ENCODE assay signal across 8 cellular contexts in the genomic region with DNA sequence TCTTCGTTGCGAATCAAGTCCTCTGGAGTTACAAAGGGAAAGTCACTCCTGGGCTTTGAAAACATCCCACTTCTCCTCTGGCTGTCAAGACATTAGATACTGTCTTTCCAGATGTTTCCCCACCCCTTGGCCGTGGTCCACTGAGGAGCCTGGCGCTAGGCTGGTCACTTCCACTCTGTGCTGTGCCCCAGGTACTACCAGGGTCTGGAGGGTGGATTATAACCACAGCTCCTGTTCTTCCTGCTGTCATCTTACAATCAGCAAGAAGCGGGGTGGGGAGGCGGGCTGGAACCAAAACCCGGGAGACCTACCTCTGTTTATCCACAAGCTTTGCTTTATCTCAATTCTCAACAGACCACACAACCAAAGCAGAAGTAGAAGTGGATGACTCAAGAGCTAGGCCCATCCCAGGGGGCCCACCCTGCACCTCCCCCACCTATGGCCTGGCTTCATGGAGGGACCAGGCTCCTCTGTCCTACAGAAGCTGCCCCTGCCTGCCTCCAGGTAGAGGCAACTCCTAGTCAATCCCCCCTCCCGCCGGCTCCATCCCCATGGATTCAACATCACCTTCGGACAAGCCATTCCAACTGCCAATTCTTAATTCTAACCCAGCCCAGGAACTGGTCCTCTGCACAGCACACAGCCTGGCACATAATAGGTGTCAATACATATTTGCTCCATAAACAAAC. TPM values are rescaled to one million over a fixed set of nuclear protein-coding genes. Genes with fewer than 3 reads are reported as not detected.
DNase-seq lines count a peak whose midpoint lies in the region; ATAC-seq, FAIRE-seq and TF ChIP-seq lines count a peak whose summit lies in the region.

No MANE protein-coding gene starts in this region.

- ATAC-seq in HG03442 (IDR thresholded peaks at IDR 0.05; ENCODE audit: unreplicated experiment): no peak
- no peak for ATAC-seq in GM21390 (IDR thresholded peaks at IDR 0.05; ENCODE audit: unreplicated experiment)

- H3K4me1 ChIP-seq in endothelial cell of umbilical vein (ENCODE audit: control insufficient read depth, extremely low read depth, insufficient read depth, low read length) (peaks cover 75% of the 10 kb centered on the region), spleen (peaks cover 69 to 100% (median 97%) of the 10 kb centered on the region in 6 donors)

- H2AFZ ChIP-seq in endothelial cell of umbilical vein (ENCODE audit: low read depth, low read length): peak overlapping the region; percentile 20

- H3K9me3 ChIP-seq in endothelial cell of umbilical vein (replicated peaks; ENCODE audit: control insufficient read depth, insufficient read depth, low read length): no peaks in the 10 kb centered on the region
- H3K9me3 ChIP-seq in spleen: no peaks in the 10 kb centered on the region

- peak overlapping the region; percentile 25 for H3K4me2 ChIP-seq in endothelial cell of umbilical vein (ENCODE audit: insufficient read depth, low read length)

- peak overlapping the region; percentile 56 for H3K27ac ChIP-seq in endothelial cell of umbilical vein (ENCODE audit: insufficient read depth, low read depth, low read length)
- peak overlapping the region in 7 of 8 donors; percentile 68 to 87 (median 81) for H3K27ac ChIP-seq in spleen

- H3K27me3 ChIP-seq in endothelial cell of umbilical vein (ENCODE audit: control insufficient read depth in 2 of 2, insufficient read depth in 2 of 2, low read length in 2 of 2) (no peaks in the 10 kb centered on the region), spleen (replicated peaks in 1 of 7) (no peaks in the 10 kb centered on the region)

- peak; percentile 54 for FAIRE-seq in endothelial cell of umbilical vein (lab: Jason Lieb, UNC)

- H4K20me1 ChIP-seq in endothelial cell of umbilical vein (replicated peaks; ENCODE audit: control insufficient read depth, extremely low read depth, insufficient read depth, low read length): no peaks in the 10 kb centered on the region

- in situ Hi-C loops in GM18951 (cut with MboI; ENCODE audit: low sequenced_read_pairs, unreplicated experiment): no loop called here

- CTCF ChIA-PET in endothelial cell of umbilical vein (lab: Charles Lee): interaction anchor here (1.0 to 2.0 kb wide), 5 partner anchors 8 to 306 kb away, joined by 3 to 8 read pairs (median 4); no protein-coding TSS in a partner anchor

- H3K79me2 ChIP-seq in endothelial cell of umbilical vein (ENCODE audit: control insufficient read depth, insufficient read depth, low read length): peaks cover 28% of the 10 kb centered on the region

- no TSS peak for BruUV-seq in endothelial cell of umbilical vein (replicated peaks; lab: Mats Ljungman, UMichigan)

- H3K4me3 ChIP-seq in endothelial cell of umbilical vein (replicated peaks in 1 of 3; ENCODE audit: insufficient read depth in 1 of 3, low read depth in 1 of 3, low read length in 3 of 3) (no peak overlapping the region), spleen (peak overlapping the region in 1 of 8 donors; percentile 51)

- intact Hi-C loops in endothelial cell of umbilical vein (cut with micrococcal nuclease) (loop anchor here (1.0 kb wide), 1 partner anchor 7 kb away; no protein-coding TSS in a partner anchor), spleen (cut with DNase I; ENCODE audit: low total_unique reads) (no loop called here)

- TF ChIP-seq CTCF in endothelial cell of umbilical vein (IDR thresholded peaks at IDR 0.05; ENCODE audit: extremely low read depth in 1 of 2, insufficient read depth in 1 of 2, low read depth in 1 of 2, low read length in 2 of 2) (no peak), spleen (IDR thresholded peaks at IDR 0.05 in 8 of 11, conservative IDR thresholded peaks at IDR 0.05 in 3 of 11) (no peak)

- no peaks in the 10 kb centered on the region for H3K9me1 ChIP-seq in endothelial cell of umbilical vein (replicated peaks; ENCODE audit: control insufficient read depth, extremely low read depth, insufficient read depth, low read length)

- dilution Hi-C loops in endothelial cell of umbilical vein (cut with MboI; ENCODE audit: extremely low pct_ligation_motif_present, low sequenced_read_pairs): no loop called here

- DNase-seq in endothelial cell of umbilical vein (ENCODE audit: low read depth, low spot score) (peak; percentile 29), spleen (no peak), DMS79 (lab: John Stamatoyannopoulos, UW) (no peak)
- DNase-seq in activated CD4-positive, CD25-positive, alpha-beta regulatory T cell (lab: John Stamatoyannopoulos, UW): no peak

- H3K36me3 ChIP-seq in endothelial cell of umbilical vein (ENCODE audit: control insufficient read depth in 2 of 2, extremely low read depth in 1 of 2, insufficient read depth in 2 of 2, low read length in 2 of 2): no peaks in the 10 kb centered on the region
- H3K36me3 ChIP-seq in spleen: peaks cover 0 to 12% (median 0%) of the 10 kb centered on the region in 6 donors

- TF ChIP-seq POLR2A in GM18951 (IDR thresholded peaks at IDR 0.05; ENCODE audit: extremely low read depth, insufficient read depth, insufficient read length): peak; percentile 20
- TF ChIP-seq POLR2A in Raji (IDR thresholded peaks at IDR 0.05; ENCODE audit: insufficient read depth, low read depth, low read length): 0 out of 2 replicates have a peak, but pooled peaks have one; percentile 11
- TF ChIP-seq POLR2A in endothelial cell of umbilical vein (IDR thresholded peaks at IDR 0.05; ENCODE audit: low read depth, low read length): no peak
- no peak for TF ChIP-seq POLR2A in spleen (IDR thresholded peaks at IDR 0.05)

- peak overlapping the region; percentile 14 for H3K9ac ChIP-seq in endothelial cell of umbilical vein (replicated peaks; ENCODE audit: extremely low read depth, insufficient read depth, low read length)

- WGBS in spleen, 5 donors: 48 to 62% (median 51%) methylated on average over 10 of the region's 10 CpGs

- POLR2A ChIA-PET in endothelial cell of umbilical vein (lab: Charles Lee): interaction anchor here (1.7 kb wide), 1 partner anchor 31 kb away, joined by 3 read pairs; no protein-coding TSS in a partner anchor

TF ChIP-seq in endothelial cell of umbilical vein, 7 proteins besides CTCF, POLR2A, EP300 and RAD21:
- no peak for TF ChIP-seq POLR2AphosphoS5 (IDR thresholded peaks at IDR 0.05; ENCODE audit: insufficient read depth, low read depth, low read length)
- TF ChIP-seq, protein P1, sequence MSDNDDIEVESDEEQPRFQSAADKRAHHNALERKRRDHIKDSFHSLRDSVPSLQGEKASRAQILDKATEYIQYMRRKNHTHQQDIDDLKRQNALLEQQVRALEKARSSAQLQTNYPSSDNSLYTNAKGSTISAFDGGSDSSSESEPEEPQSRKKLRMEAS (IDR thresholded peaks at IDR 0.05; ENCODE audit: insufficient read depth, insufficient read length): no peak
- no peak for TF ChIP-seq JUN (IDR thresholded peaks at IDR 0.05; ENCODE audit: borderline replicate concordance, insufficient read depth, insufficient read length, low read depth)
- no peak for TF ChIP-seq GATA2 (IDR thresholded peaks at IDR 0.05; ENCODE audit: insufficient read depth, insufficient read length, low read depth, low read length)
- TF ChIP-seq MYC (IDR thresholded peaks at IDR 0.05; ENCODE audit: low read depth, low read length): no peak

RNA-seq across cellular contexts. Expression of a gene that starts 17.8 kb away (rescaled TPM):
- total RNA-seq in endothelial cell of umbilical vein (3.6 and 4.6 TPM in 2 replicates), spleen (10 to 100 TPM; 14.3 to 21.2 (median 16.2) TPM)
- polyA plus RNA-seq in endothelial cell of umbilical vein (8.0 and 10.2 TPM in 2 replicates), spleen (1 to 10 TPM; 2.5 to 5.4 (median 4.6) TPM)
- 4.5 TPM in 2 replicates for polyA plus RNA-seq in endothelial cell of umbilical vein (2011; cell fraction: cytosol; rRNA removed)
- polyA plus RNA-seq in endothelial cell of umbilical vein (2011; cell fraction: nucleus; rRNA removed): 5.0 and 9.0 TPM in 2 replicates
- 1.9 and 3.2 TPM in 2 replicates for polyA plus RNA-seq in endothelial cell of umbilical vein (2012)
- 12.6 and 15.2 TPM in 2 replicates for polyA minus RNA-seq in endothelial cell of umbilical vein
- polyA minus RNA-seq in endothelial cell of umbilical vein (2011; cell fraction: cytosol; rRNA and poly(A)+ RNA removed): 20.6 TPM
- polyA minus RNA-seq in endothelial cell of umbilical vein (2011; cell fraction: nucleus; rRNA and poly(A)+ RNA removed): 8.1 and 15.0 TPM in 2 replicates

Comparison
In these comparisons a context has a peak if more than half of its experiments do, and no peak if none do; other contexts are left out.
1. POLR2A ChIP-seq: peak in GM18951 (single experiment) and Raji (single experiment); none in endothelial cell of umbilical vein (single experiment) and spleen (0 of 3).